Comparison of ENCODE assay signal across 19 cellular contexts in the genomic region with DNA sequence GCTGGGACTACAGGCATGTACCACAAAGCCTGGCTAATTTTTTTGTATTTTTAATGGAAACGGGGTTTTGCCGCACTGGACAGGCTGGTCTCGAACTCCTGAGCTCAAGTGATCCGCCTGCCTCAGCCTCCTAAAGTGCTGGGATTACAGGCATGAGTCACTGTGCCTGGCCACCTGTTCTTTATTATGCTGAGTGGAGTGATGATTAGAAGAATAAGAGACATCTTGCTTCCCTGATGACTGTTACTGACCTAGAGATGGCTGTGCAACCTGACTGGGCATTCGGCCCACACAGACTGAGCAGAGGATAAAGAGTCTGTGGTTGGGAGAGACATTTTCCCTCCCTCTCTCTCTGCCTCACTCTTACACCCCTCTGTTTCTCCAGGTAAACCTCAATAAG. TPM values are rescaled to one million over a fixed set of nuclear protein-coding genes. Genes with fewer than 3 reads are reported as not detected.
A peak's percentile ranks its signal among the peaks of the same experiment; 100 is the strongest.
DNase-seq lines count a peak whose midpoint lies in the region; ATAC-seq and TF ChIP-seq lines count a peak whose summit lies in the region.
"Had no signal": no experiment of that assay in that cellular context is flagged by ENCODE, and none has a peak within 500 bp of the region (broad histone marks: within the 10 kb centered on the region; RNA-seq: fewer than 3 reads in every experiment).

No MANE protein-coding gene starts in this region.

- peak; percentile 80 for ATAC-seq in foreskin keratinocyte
- no peak for ATAC-seq in GM21529 (IDR thresholded peaks at IDR 0.05; ENCODE audit: unreplicated experiment)
- ATAC-seq in HG02970 (IDR thresholded peaks at IDR 0.05; ENCODE audit: low FRiP score, unreplicated experiment): no peak

- H2BK15ac ChIP-seq in mesendoderm (replicated peaks; ENCODE audit: low read depth): no peak overlapping the region

- H4K20me1 ChIP-seq in BLaER1 treated with 17β-estradiol and CSF1 and Interleukin-3, amounts not matched to agents 10 nM and 100 nM: no peaks in the 10 kb centered on the region

- H3K36me3 ChIP-seq in BLaER1 treated with 17β-estradiol and CSF1 and Interleukin-3, amounts not matched to agents 10 nM and 100 nM: no peaks in the 10 kb centered on the region
- H3K36me3 ChIP-seq in WERI-Rb-1 (no peaks in the 10 kb centered on the region), mesendoderm (ENCODE audit: control insufficient read depth, insufficient read depth, low read length) (no peaks in the 10 kb centered on the region)
- H3K36me3 ChIP-seq: right lobe of liver, suprapubic skin had no signal

- no peak overlapping the region for H4K5ac ChIP-seq in mesendoderm (ENCODE audit: low read length)

- H3K27ac ChIP-seq in BLaER1 treated with 17β-estradiol and CSF1 and Interleukin-3, amounts not matched to agents 10 nM and 100 nM: peak overlapping the region in 4 of 11 experiments; percentile 22 to 74 (median 54); a peak in 7 of 22 replicates
- H3K27ac ChIP-seq in WERI-Rb-1 (peak overlapping the region; percentile 58), foreskin keratinocyte (no peak overlapping the region), mesendoderm (ENCODE audit: low read depth, low read length) (no peak overlapping the region)
- H3K27ac ChIP-seq: right lobe of liver, suprapubic skin had no signal

- H2BK120ac ChIP-seq in mesendoderm (ENCODE audit: low read depth, low read length): no peak overlapping the region

- no peak for TF ChIP-seq CTCF in WERI-Rb-1 (IDR thresholded peaks at IDR 0.05; ENCODE audit: low read depth, low read length)
- no peak for TF ChIP-seq CTCF in foreskin keratinocyte (conservative IDR thresholded peaks at IDR 0.05)

- no peak overlapping the region for H3K4ac ChIP-seq in mesendoderm (ENCODE audit: low read depth, low read length)

- H3K79me2 ChIP-seq in mesendoderm (ENCODE audit: control insufficient read depth, insufficient read depth, low read length): no peaks in the 10 kb centered on the region

- peaks cover 0 to 10% (median 0%) of the 10 kb centered on the region in 11 experiments; a peak in 1 of 22 replicates for H3K9me3 ChIP-seq in BLaER1 treated with 17β-estradiol and CSF1 and Interleukin-3, amounts not matched to agents 10 nM and 100 nM (replicated peaks in 1 of 11)
- no peaks in the 10 kb centered on the region for H3K9me3 ChIP-seq in WERI-Rb-1 (ENCODE audit: severe bottlenecking)
- H3K9me3 ChIP-seq: right lobe of liver, suprapubic skin had no signal

- WGBS in mesendoderm (ENCODE audit: extremely low coverage, insufficient coverage, low lambda C conversion rate): no CpG with 5 or more reads among the region's 5 CpGs

- no peaks in the 10 kb centered on the region for H3K79me1 ChIP-seq in mesendoderm (ENCODE audit: low read length)

- H2BK5ac ChIP-seq in mesendoderm (ENCODE audit: low read length): no peak overlapping the region

- H3K4me3 ChIP-seq in BLaER1 treated with 17β-estradiol and CSF1 and Interleukin-3, amounts not matched to agents 10 nM and 100 nM: no peak overlapping the region
- H3K4me3 ChIP-seq in WERI-Rb-1 (ENCODE audit: low read depth, low read length): no peak overlapping the region
- no peak overlapping the region for H3K4me3 ChIP-seq in mesendoderm (ENCODE audit: low read length)
- H3K4me3 ChIP-seq: right lobe of liver, suprapubic skin had no signal

- no peak overlapping the region for H3K23ac ChIP-seq in mesendoderm (ENCODE audit: low read length)

- H3K27me3 ChIP-seq in BLaER1 treated with 17β-estradiol and CSF1 and Interleukin-3, amounts not matched to agents 10 nM and 100 nM: no peaks in the 10 kb centered on the region
- H3K27me3 ChIP-seq in WERI-Rb-1 (ENCODE audit: insufficient read depth, low read depth, severe bottlenecking) (no peaks in the 10 kb centered on the region), foreskin keratinocyte (no peaks in the 10 kb centered on the region), mesendoderm (ENCODE audit: insufficient read depth, low read length, poor library complexity) (no peaks in the 10 kb centered on the region)
- H3K27me3 ChIP-seq: right lobe of liver, suprapubic skin had no signal

- peaks cover 6 to 48% (median 28%) of the 10 kb centered on the region in 10 experiments for H3K4me1 ChIP-seq in BLaER1 treated with 17β-estradiol and CSF1 and Interleukin-3, amounts not matched to agents 10 nM and 100 nM
- H3K4me1 ChIP-seq in foreskin keratinocyte (no peaks in the 10 kb centered on the region), mesendoderm (ENCODE audit: control insufficient read depth, low read depth, low read length) (no peaks in the 10 kb centered on the region)
- H3K4me1 ChIP-seq: right lobe of liver, suprapubic skin had no signal

- peak overlapping the region in 1 of 11 experiments; percentile 34; a peak in 3 of 22 replicates for H3K9ac ChIP-seq in BLaER1 treated with 17β-estradiol and CSF1 and Interleukin-3, amounts not matched to agents 10 nM and 100 nM
- no peak overlapping the region for H3K9ac ChIP-seq in mesendoderm (ENCODE audit: low read length)

- H2AK5ac ChIP-seq in mesendoderm (ENCODE audit: low read length): no peak overlapping the region

- DNase-seq in HS-5 (ENCODE audit: low read depth) (peak; percentile 37), WERI-Rb-1 (peak; percentile 48), foreskin keratinocyte (peak in 1 of 2 donors; percentile 46), NCI-H1105 treated with DMSO at 0.1 percent for 48 hours (lab: John Stamatoyannopoulos, UW) (no peak), mesendoderm (no peak)
- DNase-seq: COR-L47; endodermal cell; kidney; NCI-H2171; nucleus accumbens; right lobe of liver; RPMI8226; stimulated activated CD4-positive, alpha-beta T cell treated with anti-CD3 and anti-CD28 coated beads, Interleukin-2, amount 100 ng/mL, for 48 hours had no signal

- H3K18ac ChIP-seq in mesendoderm (ENCODE audit: low read length): no peak overlapping the region

- H3K4me2 ChIP-seq in BLaER1 treated with 17β-estradiol and CSF1 and Interleukin-3, amounts not matched to agents 10 nM and 100 nM: peak overlapping the region in 9 of 11 experiments; percentile 4 to 82 (median 69); a peak in 15 of 22 replicates
- H3K4me2 ChIP-seq in mesendoderm (ENCODE audit: low read length): no peak overlapping the region

- H4K8ac ChIP-seq in mesendoderm (ENCODE audit: low read depth, low read length): no peak overlapping the region

- H3K56ac ChIP-seq in mesendoderm (ENCODE audit: low read length): no peak overlapping the region

RNA-seq across cellular contexts. Expression of a gene that starts 56.7 kb away (rescaled TPM):
- not detected in 2 replicates for total RNA-seq in foreskin keratinocyte
- polyA plus RNA-seq in foreskin keratinocyte: not detected in 2 replicates
- 1.3 TPM for polyA plus RNA-seq in mesendoderm (2013, experiment 1 of 2)
- 1.1 TPM for polyA plus RNA-seq in mesendoderm (2013, experiment 2 of 2)
- total RNA-seq: activated T-helper 1 cell treated with anti-CD3 and anti-CD28 coated beads, Interleukin-12 subunit alpha, Interleukin-12 subunit beta, Interleukin-2, Interleukin-4 antibody, amounts not matched to agents 30 ng/mL and 10 ng/mL and 1 ng/mL, durations not matched to agents 14 hours and 24 hours and 36 hours; cerebellum; right lobe of liver; suprapubic skin had no signal

Comparison
In these comparisons a context has a peak if more than half of its experiments do, and no peak if none do; other contexts are left out.
1. DNase-seq: peak in HS-5 (single experiment) and WERI-Rb-1 (single experiment); none in NCI-H1105 treated with DMSO at 0.1 percent for 48 hours (single experiment) and mesendoderm (single experiment).